ENCODE assay signal across 1 cellular context in the genomic region with DNA sequence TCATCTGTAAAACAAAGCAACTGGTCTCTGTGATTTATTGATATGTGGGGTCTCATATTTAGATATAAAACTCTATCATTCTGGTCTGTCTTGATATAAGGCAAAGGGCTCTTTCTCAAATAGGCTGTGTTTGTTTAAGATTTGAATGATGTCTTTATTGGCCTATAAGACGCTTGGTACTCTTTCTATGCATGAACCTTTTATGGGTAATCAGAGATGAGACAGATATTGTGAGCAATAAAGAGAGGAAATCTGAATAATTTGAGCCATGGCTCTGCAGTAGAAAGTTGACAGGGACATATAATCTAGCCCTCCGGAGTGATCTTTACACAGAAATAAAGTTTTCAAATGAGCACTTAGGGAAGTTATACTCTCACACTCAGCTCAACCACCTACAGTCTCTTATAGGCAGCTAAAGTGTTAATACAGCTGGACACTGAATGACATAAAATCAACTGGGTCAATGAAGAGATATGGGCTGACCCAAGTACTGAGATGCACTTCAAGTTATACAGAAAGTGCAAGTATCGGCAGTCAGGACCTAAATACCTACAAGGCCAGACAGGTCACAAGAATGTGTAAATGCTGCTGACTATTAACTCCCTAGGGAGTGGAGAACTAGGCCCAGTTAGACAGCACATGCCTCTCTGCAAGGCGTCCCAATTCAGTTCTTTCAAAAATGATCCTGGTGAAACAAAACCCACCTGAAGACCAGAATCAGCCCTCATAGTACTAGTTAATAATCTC.
TF ChIP-seq lines count a peak whose summit lies in the region.

No MANE protein-coding gene starts in this region.

TF ChIP-seq in IMR-90, 13 proteins besides CTCF, POLR2A, EP300 and RAD21:
- TF ChIP-seq MAZ (IDR thresholded peaks at IDR 0.05; ENCODE audit: borderline replicate concordance, low read depth, low read length), result no peak
- TF ChIP-seq, protein P1, sequence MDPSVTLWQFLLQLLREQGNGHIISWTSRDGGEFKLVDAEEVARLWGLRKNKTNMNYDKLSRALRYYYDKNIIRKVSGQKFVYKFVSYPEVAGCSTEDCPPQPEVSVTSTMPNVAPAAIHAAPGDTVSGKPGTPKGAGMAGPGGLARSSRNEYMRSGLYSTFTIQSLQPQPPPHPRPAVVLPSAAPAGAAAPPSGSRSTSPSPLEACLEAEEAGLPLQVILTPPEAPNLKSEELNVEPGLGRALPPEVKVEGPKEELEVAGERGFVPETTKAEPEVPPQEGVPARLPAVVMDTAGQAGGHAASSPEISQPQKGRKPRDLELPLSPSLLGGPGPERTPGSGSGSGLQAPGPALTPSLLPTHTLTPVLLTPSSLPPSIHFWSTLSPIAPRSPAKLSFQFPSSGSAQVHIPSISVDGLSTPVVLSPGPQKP (IDR thresholded peaks at IDR 0.05; ENCODE audit: borderline replicate concordance, low read depth, low read length), result no peak
- TF ChIP-seq RFX5 (IDR thresholded peaks at IDR 0.05; ENCODE audit: low read depth, low read length), result no peak
- no peak for TF ChIP-seq SMC3 (IDR thresholded peaks at IDR 0.05; ENCODE audit: low read depth, low read length)
- no peak for TF ChIP-seq CHD1 (IDR thresholded peaks at IDR 0.05; ENCODE audit: low read depth, low read length)
- no peak for TF ChIP-seq MAFK (IDR thresholded peaks at IDR 0.05; ENCODE audit: low read depth, low read length)
- TF ChIP-seq FOS (IDR thresholded peaks at IDR 0.05; ENCODE audit: low read depth, low read length), result no peak
- no peak for TF ChIP-seq NFE2L2 (IDR thresholded peaks at IDR 0.05; ENCODE audit: low read depth, low read length)
- no peak for TF ChIP-seq RCOR1 (IDR thresholded peaks at IDR 0.05; ENCODE audit: insufficient replicate concordance, low read length)
- TF ChIP-seq MXI1 (IDR thresholded peaks at IDR 0.05; ENCODE audit: borderline replicate concordance, low read depth, low read length), result no peak
- TF ChIP-seq, protein P2, sequence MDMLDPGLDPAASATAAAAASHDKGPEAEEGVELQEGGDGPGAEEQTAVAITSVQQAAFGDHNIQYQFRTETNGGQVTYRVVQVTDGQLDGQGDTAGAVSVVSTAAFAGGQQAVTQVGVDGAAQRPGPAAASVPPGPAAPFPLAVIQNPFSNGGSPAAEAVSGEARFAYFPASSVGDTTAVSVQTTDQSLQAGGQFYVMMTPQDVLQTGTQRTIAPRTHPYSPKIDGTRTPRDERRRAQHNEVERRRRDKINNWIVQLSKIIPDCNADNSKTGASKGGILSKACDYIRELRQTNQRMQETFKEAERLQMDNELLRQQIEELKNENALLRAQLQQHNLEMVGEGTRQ (IDR thresholded peaks at IDR 0.05; ENCODE audit: low read depth, low read length), result no peak
- no peak for TF ChIP-seq BHLHE40 (IDR thresholded peaks at IDR 0.05; ENCODE audit: low read depth, low read length)
- TF ChIP-seq CEBPB (IDR thresholded peaks at IDR 0.05; ENCODE audit: low read depth, low read length), result no peak
